ENCODE assay signal across 22 cellular contexts in the genomic region with DNA sequence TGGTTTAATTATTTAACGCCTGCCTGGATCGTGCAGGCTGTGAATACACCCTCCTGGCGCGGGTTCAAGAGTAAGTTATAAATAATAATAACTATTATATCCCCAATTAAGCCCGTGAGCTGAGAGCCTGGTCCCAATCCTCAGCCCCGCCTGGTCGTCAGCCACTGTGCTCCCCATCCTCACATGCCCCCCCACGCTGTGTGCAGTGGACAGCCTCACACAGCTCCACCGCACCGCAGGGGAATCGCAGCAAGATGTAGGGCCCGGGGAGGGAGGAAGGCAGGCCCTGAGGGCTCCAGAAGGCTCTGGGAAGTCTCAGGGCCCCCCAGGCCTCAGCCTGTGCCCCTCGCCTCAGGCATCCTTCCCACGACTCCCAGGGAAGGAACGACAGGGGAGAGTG. TPM values are rescaled to one million over a fixed set of nuclear protein-coding genes. Genes with fewer than 3 reads are reported as not detected.
DNase-seq lines count a peak whose midpoint lies in the region; ATAC-seq and TF ChIP-seq lines count a peak whose summit lies in the region.
"Had no signal": no experiment of that assay in that cellular context is flagged by ENCODE, and none has a peak within 500 bp of the region (broad histone marks: within the 10 kb centered on the region; RNA-seq: fewer than 3 reads in every experiment).

No MANE protein-coding gene starts in this region.

- H3K9me2 ChIP-seq in hepatocyte (replicated peaks; ENCODE audit: insufficient read depth) = no peaks in the 10 kb centered on the region

- TF ChIP-seq CTCF in A673 (conservative IDR thresholded peaks at IDR 0.05; ENCODE audit: low read depth, low read length) (no peak), hepatocyte (IDR thresholded peaks at IDR 0.05; ENCODE audit: poor library complexity) (no peak), prostate gland (IDR thresholded peaks at IDR 0.05) (no peak)

- no peaks in the 10 kb centered on the region for H3K27me3 ChIP-seq in A673 (replicated peaks; ENCODE audit: insufficient read depth, low read depth, low read length, poor library complexity)
- H3K27me3 ChIP-seq in hepatocyte = no peaks in the 10 kb centered on the region
- H3K27me3 ChIP-seq in prostate gland (replicated peaks; ENCODE audit: insufficient read depth) = no peaks in the 10 kb centered on the region
- H3K27me3 ChIP-seq: BE2C had no signal

- ATAC-seq in HG02571 (IDR thresholded peaks at IDR 0.05; ENCODE audit: unreplicated experiment) = no peak
- ATAC-seq in HG02642 (IDR thresholded peaks at IDR 0.05; ENCODE audit: poor library complexity, unreplicated experiment) = no peak
- ATAC-seq in GM18909 (IDR thresholded peaks at IDR 0.05; ENCODE audit: poor library complexity, unreplicated experiment) = no peak
- ATAC-seq: GM12878, GM23338, HCT116 had no signal

- no peaks in the 10 kb centered on the region for H3K79me2 ChIP-seq in hepatocyte

- no peaks in the 10 kb centered on the region for H3K9me3 ChIP-seq in A673 (ENCODE audit: low read depth, low read length, poor library complexity, severe bottlenecking)
- H3K9me3 ChIP-seq in SK-N-MC (ENCODE audit: low read depth, low read length) = no peaks in the 10 kb centered on the region
- no peaks in the 10 kb centered on the region for H3K9me3 ChIP-seq in hepatocyte (ENCODE audit: low read depth)
- no peaks in the 10 kb centered on the region for H3K9me3 ChIP-seq in prostate gland
- H3K9me3 ChIP-seq: BE2C had no signal

- no peak for DNase-seq in A673 (ENCODE audit: low spot score)
- DNase-seq in SK-N-MC (ENCODE audit: low read depth, low spot score) = no peak
- no peak for DNase-seq in hepatocyte (ENCODE audit: low spot score)
- DNase-seq in prostate gland (ENCODE audit: low spot score) = no peak
- DNase-seq in NCI-H2227 treated with DMSO at 0.1 percent for 48 hours (lab: John Stamatoyannopoulos, UW) = no peak
- DNase-seq: BE2C; CD4-positive, alpha-beta memory T cell; GF-D8; NCI-H1417 treated with DMSO at 0.1 percent for 48 hours; NCI-H187 treated with DMSO at 0.1 percent for 48 hours; NCI-H226; NCI-H524 treated with DMSO at 0.1 percent for 48 hours had no signal

- H3K27ac ChIP-seq in A673 (ENCODE audit: low read depth, low read length, poor library complexity, severe bottlenecking) (peak overlapping the region; percentile 57), SK-N-MC (peak overlapping the region; percentile 93), hepatocyte (peak overlapping the region; percentile 35), prostate gland (peak overlapping the region; percentile 38 to 45)

- H3K36me3 ChIP-seq in A673 (ENCODE audit: insufficient read depth, low read length, poor library complexity, severe bottlenecking) (no peaks in the 10 kb centered on the region), SK-N-MC (ENCODE audit: insufficient read depth, low read length) (no peaks in the 10 kb centered on the region), hepatocyte (replicated peaks; ENCODE audit: insufficient read depth, low read depth) (no peaks in the 10 kb centered on the region), prostate gland (no peaks in the 10 kb centered on the region)
- H3K36me3 ChIP-seq: BE2C had no signal

- intact Hi-C loops in A673 (cut with micrococcal nuclease; ENCODE audit: unreplicated experiment) (no loop called here), prostate gland (cut with DNase I) (no loop called here)

- CTCF ChIA-PET in A673 (lab: Charles Lee) = no interaction called here

- H3K4me3 ChIP-seq in A673 (ENCODE audit: low read depth, low read length, poor library complexity, severe bottlenecking) = peak overlapping the region; percentile 22
- peak overlapping the region; percentile 72 for H3K4me3 ChIP-seq in SK-N-MC
- no peak overlapping the region for H3K4me3 ChIP-seq in hepatocyte
- H3K4me3 ChIP-seq in prostate gland = no peak overlapping the region
- H3K4me3 ChIP-seq: GM12878, GM23338 had no signal

- peak overlapping the region; percentile 2 for H3K4me2 ChIP-seq in hepatocyte
- H3K4me2 ChIP-seq: GM23338 had no signal

- WGBS in hepatocyte (ENCODE audit: low lambda C conversion rate, missing lambda C conversion rate) = 65% methylated on average over 15 of the region's 15 CpGs
- 41% methylated on average over 15 of the region's 15 CpGs for WGBS in prostate gland

- no peak for TF ChIP-seq POLR2A in prostate gland (IDR thresholded peaks at IDR 0.05)

- H2AFZ ChIP-seq in hepatocyte = no peak overlapping the region

- POLR2A ChIA-PET in A673 (lab: Charles Lee; ENCODE audit: low non-redundant PET) = no interaction called here

- H3K9ac ChIP-seq in SK-N-MC (ENCODE audit: insufficient read length) = peak overlapping the region; percentile 66

- H4K20me1 ChIP-seq in hepatocyte (ENCODE audit: insufficient read depth, poor library complexity, severe bottlenecking) = no peaks in the 10 kb centered on the region

- H3K4me1 ChIP-seq in A673 (ENCODE audit: insufficient read depth, low read length, poor library complexity, severe bottlenecking) = peaks cover 25% of the 10 kb centered on the region
- peaks cover 14% of the 10 kb centered on the region for H3K4me1 ChIP-seq in hepatocyte (ENCODE audit: insufficient read depth)
- H3K4me1 ChIP-seq in prostate gland (replicated peaks) = no peaks in the 10 kb centered on the region

- BruUV-seq in A673 (replicated peaks; lab: Mats Ljungman, UMichigan) = no TSS peak

RNA-seq across cellular contexts. Expression of gene PRRX2, which starts 10.8 kb away (rescaled TPM):
- 12.7 and 16.6 TPM in 2 replicates for total RNA-seq in A673 (2021)
- total RNA-seq in hepatocyte = 5.7 and 9.7 TPM in 2 replicates
- 14.0 and 23.0 TPM in 2 replicates for polyA plus RNA-seq in hepatocyte
- total RNA-seq in prostate gland = 10 to 100 TPM in 1 of 2 donors, 1 to 10 TPM in 1; 4.3 to 14.3 TPM
- total RNA-seq: A172; CD4-positive, alpha-beta memory T cell; GM12878; HT-29 had no signal
- polyA plus RNA-seq: CD4-positive, alpha-beta memory T cell; GM12878 had no signal

RNA-seq across cellular contexts. Expression of gene ASB6, which starts 12.7 kb away (rescaled TPM):
- total RNA-seq in A673 (2021) (30.4 and 36.5 TPM in 2 replicates), hepatocyte (10.5 and 14.2 TPM in 2 replicates), prostate gland (10 to 100 TPM; 25.2 to 50.3 TPM)
- 10.7 and 15.5 TPM in 2 replicates for polyA plus RNA-seq in hepatocyte

RNA-seq across cellular contexts. Expression of gene NTMT1, which starts 28.7 kb away (rescaled TPM):
- 82.8 and 87.1 TPM in 2 replicates for total RNA-seq in A673 (2021)
- total RNA-seq in hepatocyte = 20.8 and 32.5 TPM in 2 replicates
- 66.9 and 81.4 TPM in 2 replicates for polyA plus RNA-seq in hepatocyte
- 10 to 100 TPM; 25.4 to 53.7 TPM for total RNA-seq in prostate gland

RNA-seq across cellular contexts. Expression of gene C9orf50, which starts 33.7 kb away (rescaled TPM):
- 0.28 TPM in 1 of 2 replicates, not detected in the other for total RNA-seq in A673 (2021)
- not detected in 2 replicates for total RNA-seq in hepatocyte
- polyA plus RNA-seq in hepatocyte = 0.86 TPM in 1 of 2 replicates, not detected in the other
- total RNA-seq in prostate gland = not detected
- total RNA-seq: A172; CD4-positive, alpha-beta memory T cell; GM12878; GM23338; HT-29; M059J; SK-MEL-5 had no signal
- polyA plus RNA-seq: CD4-positive, alpha-beta memory T cell; GM12878; GM23338 had no signal

Comparison
In these comparisons a context has a peak if more than half of its experiments do, and no peak if none do; other contexts are left out.
1. H3K27ac ChIP-seq: peak in every context shown above with its lines; median percentile 93 in SK-N-MC; 57 in A673; 42 in prostate gland; 35 in hepatocyte.
2. H3K4me3 ChIP-seq: peak in A673 (single experiment) and SK-N-MC (single experiment); none in hepatocyte (single experiment) and prostate gland (0 of 2).